ENCODE assay signal across 12 cellular contexts in the genomic region with DNA sequence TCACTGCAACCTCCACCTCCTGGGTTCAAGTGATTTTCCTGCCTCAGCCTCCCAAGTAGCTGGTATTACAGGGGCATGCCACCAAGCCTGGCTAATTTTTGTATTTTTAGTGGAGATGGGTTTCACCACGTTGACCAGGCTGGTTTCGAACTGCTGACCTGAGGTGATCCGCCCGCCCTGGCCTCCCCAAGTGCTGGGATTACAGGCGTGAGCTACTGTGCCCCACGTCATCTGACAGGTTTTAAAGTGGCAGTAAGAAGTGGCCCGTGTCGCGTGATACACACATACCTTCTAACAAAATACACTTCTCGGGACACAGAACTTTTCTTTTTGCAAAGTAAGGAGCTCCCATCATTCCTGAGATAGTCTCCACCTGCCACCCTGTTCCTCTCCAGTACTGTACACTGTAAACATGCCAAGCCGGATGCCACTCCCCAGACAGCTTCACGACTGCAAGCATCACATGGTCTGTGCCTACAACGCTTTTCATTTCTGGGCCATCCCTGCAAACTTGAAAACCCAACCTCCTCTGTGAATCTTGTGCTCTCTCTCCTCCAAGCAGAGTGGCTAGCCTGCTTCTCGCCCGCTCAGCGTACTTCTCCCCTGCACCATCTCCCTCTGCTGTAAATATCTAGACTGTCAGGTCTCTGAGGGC.
DNase-seq lines count a peak whose midpoint lies in the region; ATAC-seq, FAIRE-seq and TF ChIP-seq lines count a peak whose summit lies in the region.
"Had no signal": no experiment of that assay in that cellular context is flagged by ENCODE, and none has a peak within 500 bp of the region (broad histone marks: within the 10 kb centered on the region; RNA-seq: fewer than 3 reads in every experiment).

No MANE protein-coding gene starts in this region.

- H3K9me3 ChIP-seq in mucosa of descending colon (no peaks in the 10 kb centered on the region), upper lobe of right lung (no peaks in the 10 kb centered on the region)

- H3K4me3 ChIP-seq in mucosa of descending colon = no peak overlapping the region
- H3K4me3 ChIP-seq in upper lobe of right lung = no peak overlapping the region

- no peaks in the 10 kb centered on the region for H3K27me3 ChIP-seq in upper lobe of right lung

- intact Hi-C loops in mucosa of descending colon (cut with DNase I, micrococcal nuclease) (no loop called here), upper lobe of right lung (cut with DNase I) (no loop called here)

- FAIRE-seq in RCC 7860 (lab: Jason Lieb, UNC) = no peak
- FAIRE-seq: GM18507 had no signal

- H3K27ac ChIP-seq in upper lobe of right lung = peak overlapping the region; percentile 65

- H3K4me1 ChIP-seq in mucosa of descending colon (ENCODE audit: low read depth) = peaks cover 35% of the 10 kb centered on the region
- H3K4me1 ChIP-seq in upper lobe of right lung = peaks cover 78% of the 10 kb centered on the region

- CTCF ChIA-PET in activated CD8-positive, alpha-beta memory T cell treated with anti-CD3 and anti-CD28 coated beads, Interleukin-2, amount 10 ng/mL, durations not matched to agents 7 days and 5 days (lab: Charles Lee) = interaction anchor here (0.6 to 3.3 kb wide), 7 partner anchors 8 to 93 kb away, joined by 3 to 16 read pairs (median 5); no protein-coding TSS in a partner anchor

- no peaks in the 10 kb centered on the region for H3K9me3 Mint-ChIP-seq in activated CD8-positive, alpha-beta memory T cell treated with anti-CD3 and anti-CD28 coated beads, Interleukin-2, amount 10 ng/mL, durations not matched to agents 7 days and 5 days (ENCODE audit: low read depth)
- no peaks in the 10 kb centered on the region for H3K9me3 Mint-ChIP-seq in activated naive CD8-positive, alpha-beta T cell treated with anti-CD3 and anti-CD28 coated beads for 36 hours

- no peaks in the 10 kb centered on the region for H3K27me3 Mint-ChIP-seq in activated CD8-positive, alpha-beta memory T cell treated with anti-CD3 and anti-CD28 coated beads, Interleukin-2, amount 10 ng/mL, durations not matched to agents 7 days and 5 days
- H3K27me3 Mint-ChIP-seq in activated naive CD8-positive, alpha-beta T cell treated with anti-CD3 and anti-CD28 coated beads for 36 hours = no peaks in the 10 kb centered on the region

- no peak for DNase-seq in activated CD8-positive, alpha-beta memory T cell treated with anti-CD3 and anti-CD28 coated beads, Interleukin-2, amount 10 ng/mL, durations not matched to agents 7 days and 5 days
- DNase-seq in activated CD8-positive, alpha-beta memory T cell treated with anti-CD3 and anti-CD28 coated beads, Interleukin-2, amount 50 U/mL, for 4 hours = no peak
- no peak for DNase-seq in activated naive CD8-positive, alpha-beta T cell treated with anti-CD3 and anti-CD28 coated beads for 36 hours
- DNase-seq in mucosa of descending colon (peak; percentile 70 to 83 (median 73)), upper lobe of right lung (no peak), RCC 7860 (ENCODE audit: low spot score) (no peak), NCI-H1417 treated with DMSO at 0.1 percent for 48 hours (lab: John Stamatoyannopoulos, UW) (no peak)
- DNase-seq: cortex of kidney, NCI-H1694, retina had no signal

- H3K4me1 Mint-ChIP-seq in activated CD8-positive, alpha-beta memory T cell treated with anti-CD3 and anti-CD28 coated beads, Interleukin-2, amount 10 ng/mL, durations not matched to agents 7 days and 5 days = peaks cover 62% of the 10 kb centered on the region
- peaks cover 77% of the 10 kb centered on the region for H3K4me1 Mint-ChIP-seq in activated naive CD8-positive, alpha-beta T cell treated with anti-CD3 and anti-CD28 coated beads for 36 hours

- H3K36me3 ChIP-seq in mucosa of descending colon (ENCODE audit: low read depth) (no peaks in the 10 kb centered on the region), upper lobe of right lung (peaks cover 16% of the 10 kb centered on the region)

- ATAC-seq in activated CD8-positive, alpha-beta memory T cell treated with anti-CD3 and anti-CD28 coated beads, Interleukin-2, amount 10 ng/mL, durations not matched to agents 7 days and 5 days = peak; percentile 20
- ATAC-seq in mucosa of descending colon (peak; percentile 82), upper lobe of right lung (peak; percentile 87), HG03175 (IDR thresholded peaks at IDR 0.05; ENCODE audit: unreplicated experiment) (no peak)

- no peak overlapping the region for H3K4me3 Mint-ChIP-seq in activated CD8-positive, alpha-beta memory T cell treated with anti-CD3 and anti-CD28 coated beads, Interleukin-2, amount 10 ng/mL, durations not matched to agents 7 days and 5 days
- no peak overlapping the region for H3K4me3 Mint-ChIP-seq in activated naive CD8-positive, alpha-beta T cell treated with anti-CD3 and anti-CD28 coated beads for 36 hours

- peak overlapping the region; percentile 2 for H3K27ac Mint-ChIP-seq in activated CD8-positive, alpha-beta memory T cell treated with anti-CD3 and anti-CD28 coated beads, Interleukin-2, amount 10 ng/mL, durations not matched to agents 7 days and 5 days
- H3K27ac Mint-ChIP-seq in activated naive CD8-positive, alpha-beta T cell treated with anti-CD3 and anti-CD28 coated beads for 36 hours = peak overlapping the region; percentile 45

- peaks cover 8% of the 10 kb centered on the region for H3K36me3 Mint-ChIP-seq in activated CD8-positive, alpha-beta memory T cell treated with anti-CD3 and anti-CD28 coated beads, Interleukin-2, amount 10 ng/mL, durations not matched to agents 7 days and 5 days
- H3K36me3 Mint-ChIP-seq in activated naive CD8-positive, alpha-beta T cell treated with anti-CD3 and anti-CD28 coated beads for 36 hours = peaks cover 21% of the 10 kb centered on the region

- TF ChIP-seq CTCF in mucosa of descending colon (IDR thresholded peaks at IDR 0.05) (no peak), upper lobe of right lung (IDR thresholded peaks at IDR 0.05) (no peak)

Comparison
In these comparisons a context has a peak if more than half of its experiments do, and no peak if none do; other contexts are left out.
1. DNase-seq: peak in mucosa of descending colon (3 of 3); none in activated CD8-positive, alpha-beta memory T cell treated with anti-CD3 and anti-CD28 coated beads, Interleukin-2, amount 10 ng/mL, durations not matched to agents 7 days and 5 days (single experiment), activated CD8-positive, alpha-beta memory T cell treated with anti-CD3 and anti-CD28 coated beads, Interleukin-2, amount 50 U/mL, for 4 hours (single experiment), activated naive CD8-positive, alpha-beta T cell treated with anti-CD3 and anti-CD28 coated beads for 36 hours (single experiment), upper lobe of right lung (single experiment), RCC 7860 (single experiment) and NCI-H1417 treated with DMSO at 0.1 percent for 48 hours (single experiment).